In genomic region chr1:53350853-53351767, GRCh38 we compare ENCODE assay signal across 1 cellular context.
TF ChIP-seq lines count a peak whose summit lies in the region.

No MANE protein-coding gene starts in this region.

TF ChIP-seq in HCT116, 20 proteins besides CTCF, POLR2A, EP300 and RAD21:
- TF ChIP-seq REST (IDR thresholded peaks at IDR 0.05; ENCODE audit: low read depth): no peak
- no peak for TF ChIP-seq CBX3 (IDR thresholded peaks at IDR 0.05; ENCODE audit: low read depth)
- TF ChIP-seq JUND (IDR thresholded peaks at IDR 0.05): no peak
- TF ChIP-seq TCF7L2 (IDR thresholded peaks at IDR 0.05; ENCODE audit: borderline replicate concordance, extremely low read depth, insufficient read depth, insufficient read length): no peak
- TF ChIP-seq YY1 (IDR thresholded peaks at IDR 0.05; ENCODE audit: extremely low read depth, insufficient replicate concordance, low read depth, low read length): no peak
- no peak for TF ChIP-seq EZH2phosphoT487 (IDR thresholded peaks at IDR 0.05; ENCODE audit: borderline replicate concordance)
- no peak for TF ChIP-seq SIN3A (IDR thresholded peaks at IDR 0.05; ENCODE audit: low read depth)
- no peak for TF ChIP-seq FOSL1 (IDR thresholded peaks at IDR 0.05; ENCODE audit: low read depth)
- no peak for TF ChIP-seq EGR1 (IDR thresholded peaks at IDR 0.05; ENCODE audit: low read depth)
- TF ChIP-seq MAX (IDR thresholded peaks at IDR 0.05): no peak
- no peak for TF ChIP-seq ZNF274 (IDR thresholded peaks at IDR 0.05; ENCODE audit: low read depth, low read length)
- TF ChIP-seq ZFX (IDR thresholded peaks at IDR 0.05): no peak
- TF ChIP-seq ZBTB33 (IDR thresholded peaks at IDR 0.05; ENCODE audit: extremely low read depth, insufficient replicate concordance, low read length): no peak
- no peak for TF ChIP-seq POLR2AphosphoS5 (IDR thresholded peaks at IDR 0.05; ENCODE audit: low read depth, low read length)
- TF ChIP-seq ELF1 (IDR thresholded peaks at IDR 0.05; ENCODE audit: borderline replicate concordance, low read depth): no peak
- no peak for TF ChIP-seq ATF3 (IDR thresholded peaks at IDR 0.05)
- TF ChIP-seq SRF (IDR thresholded peaks at IDR 0.05; ENCODE audit: low read depth): no peak
TF ChIP-seq in HCT116: peak in this region for 0.
